In genomic region chr16:23920446-23920845, GRCh38 we compare ENCODE assay signal across 21 cellular contexts.
DNase-seq lines count a peak whose midpoint lies in the region; ATAC-seq, FAIRE-seq and TF ChIP-seq lines count a peak whose summit lies in the region.
"Had no signal": no experiment of that assay in that cellular context is flagged by ENCODE, and none has a peak within 500 bp of the region (broad histone marks: within the 10 kb centered on the region; RNA-seq: fewer than 3 reads in every experiment).

No MANE protein-coding gene starts in this region.

- H3K4me1 ChIP-seq in spleen (peaks cover 0 to 75% (median 27%) of the 10 kb centered on the region in 6 donors), kidney (ENCODE audit: control insufficient read depth in 1 of 2, insufficient read depth in 1 of 2, low read depth in 1 of 2, low read length in 2 of 2) (no peaks in the 10 kb centered on the region)
- H3K4me1 ChIP-seq: BE2C had no signal

- no peaks in the 10 kb centered on the region for H3K27me3 ChIP-seq in spleen (replicated peaks in 1 of 7)
- H3K27me3 ChIP-seq: BE2C had no signal

- peaks cover 0 to 12% (median 2%) of the 10 kb centered on the region in 8 donors for H3K9me3 ChIP-seq in spleen
- H3K9me3 ChIP-seq in kidney (ENCODE audit: control insufficient read depth in 1 of 2, low read length in 2 of 2): no peaks in the 10 kb centered on the region
- H3K9me3 ChIP-seq: BE2C had no signal

- intact Hi-C loops in activated CD8-positive, alpha-beta T cell treated with anti-CD3 and anti-CD28 coated beads for 36 hours (cut with micrococcal nuclease): no loop called here
- intact Hi-C loops in spleen (cut with DNase I; ENCODE audit: low total_unique reads) (loop anchor here (10.0 kb wide), 1 partner anchor 54 kb away; no protein-coding TSS in a partner anchor), kidney (cut with DNase I) (no loop called here)

- H3K27ac Mint-ChIP-seq in activated CD8-positive, alpha-beta T cell treated with anti-CD3 and anti-CD28 coated beads for 36 hours: peak overlapping the region; percentile 37
- no peak overlapping the region for H3K27ac Mint-ChIP-seq in activated CD8-positive, alpha-beta T cell treated with anti-CD3 and anti-CD28 coated beads, Interleukin-2, amount 10 ng/mL, durations not matched to agents 7 days and 5 days
- H3K27ac Mint-ChIP-seq in stimulated activated memory B cell treated with anti-CD40 and anti-IgM and Interleukin-4, amounts not matched to agents 10 μg/mL and 1 μg/mL and 100 μg/mL, for 72 hours: peak overlapping the region; percentile 83

- H3K36me3 ChIP-seq in spleen: peaks cover 0 to 25% (median 0%) of the 10 kb centered on the region in 6 donors
- no peaks in the 10 kb centered on the region for H3K36me3 ChIP-seq in kidney (ENCODE audit: control insufficient read depth in 1 of 2, insufficient read depth in 2 of 2, low read length in 2 of 2)
- H3K36me3 ChIP-seq: BE2C had no signal

- TF ChIP-seq CTCF in activated CD8-positive, alpha-beta T cell treated with anti-CD3 and anti-CD28 coated beads for 36 hours (IDR thresholded peaks at IDR 0.05): no peak
- TF ChIP-seq CTCF in spleen (IDR thresholded peaks at IDR 0.05 in 8 of 11, conservative IDR thresholded peaks at IDR 0.05 in 3 of 11): no peak
- no peak for TF ChIP-seq CTCF in kidney (IDR thresholded peaks at IDR 0.05; ENCODE audit: borderline replicate concordance, extremely low read depth, insufficient read depth)

- peaks cover 16% of the 10 kb centered on the region for H3K9me3 Mint-ChIP-seq in activated CD8-positive, alpha-beta T cell treated with anti-CD3 and anti-CD28 coated beads for 36 hours
- H3K9me3 Mint-ChIP-seq in activated CD8-positive, alpha-beta T cell treated with anti-CD3 and anti-CD28 coated beads, Interleukin-2, amount 10 ng/mL, durations not matched to agents 7 days and 5 days (ENCODE audit: insufficient read depth): peaks cover 7% of the 10 kb centered on the region
- peaks cover 8% of the 10 kb centered on the region for H3K9me3 Mint-ChIP-seq in stimulated activated memory B cell treated with anti-CD40 and anti-IgM and Interleukin-4, amounts not matched to agents 10 μg/mL and 1 μg/mL and 100 μg/mL, for 72 hours

- no peak for TF ChIP-seq POLR2A in spleen (IDR thresholded peaks at IDR 0.05)

- H3K36me3 Mint-ChIP-seq in activated CD8-positive, alpha-beta T cell treated with anti-CD3 and anti-CD28 coated beads for 36 hours (ENCODE audit: low read depth): peaks cover 60% of the 10 kb centered on the region
- peaks cover 38% of the 10 kb centered on the region for H3K36me3 Mint-ChIP-seq in activated CD8-positive, alpha-beta T cell treated with anti-CD3 and anti-CD28 coated beads, Interleukin-2, amount 10 ng/mL, durations not matched to agents 7 days and 5 days (ENCODE audit: low read depth)
- H3K36me3 Mint-ChIP-seq in stimulated activated memory B cell treated with anti-CD40 and anti-IgM and Interleukin-4, amounts not matched to agents 10 μg/mL and 1 μg/mL and 100 μg/mL, for 72 hours: peaks cover 68% of the 10 kb centered on the region

- ATAC-seq in activated CD8-positive, alpha-beta T cell treated with anti-CD3 and anti-CD28 coated beads for 36 hours: no peak
- ATAC-seq in activated CD8-positive, alpha-beta T cell treated with anti-CD3 and anti-CD28 coated beads, Interleukin-2, amount 10 ng/mL, durations not matched to agents 7 days and 5 days: no peak
- no peak for ATAC-seq in stimulated activated memory B cell treated with anti-CD40 and anti-IgM and Interleukin-4, amounts not matched to agents 10 μg/mL and 1 μg/mL and 100 μg/mL, for 72 hours

- 46 to 76% (median 66%) methylated on average over 2 of the region's 2 CpGs for WGBS in spleen, 5 donors

- no peaks in the 10 kb centered on the region for H3K27me3 Mint-ChIP-seq in activated CD8-positive, alpha-beta T cell treated with anti-CD3 and anti-CD28 coated beads for 36 hours
- no peaks in the 10 kb centered on the region for H3K27me3 Mint-ChIP-seq in activated CD8-positive, alpha-beta T cell treated with anti-CD3 and anti-CD28 coated beads, Interleukin-2, amount 10 ng/mL, durations not matched to agents 7 days and 5 days (ENCODE audit: low read depth)
- H3K27me3 Mint-ChIP-seq in stimulated activated memory B cell treated with anti-CD40 and anti-IgM and Interleukin-4, amounts not matched to agents 10 μg/mL and 1 μg/mL and 100 μg/mL, for 72 hours: no peaks in the 10 kb centered on the region
- H3K27me3 Mint-ChIP-seq: CD4-positive, alpha-beta memory T cell had no signal

- no peak overlapping the region for H3K4me3 ChIP-seq in spleen
- no peak overlapping the region for H3K4me3 ChIP-seq in kidney (ENCODE audit: low read length in 2 of 2)

- POLR2A ChIA-PET in activated CD8-positive, alpha-beta T cell treated with anti-CD3 and anti-CD28 coated beads for 36 hours (lab: Charles Lee): no interaction called here
- POLR2A ChIA-PET in activated CD8-positive, alpha-beta T cell treated with anti-CD3 and anti-CD28 coated beads, Interleukin-2, amount 10 ng/mL, durations not matched to agents 7 days and 5 days (lab: Charles Lee): no interaction called here

- no peak overlapping the region for H3K4me3 Mint-ChIP-seq in activated CD8-positive, alpha-beta T cell treated with anti-CD3 and anti-CD28 coated beads for 36 hours
- no peak overlapping the region for H3K4me3 Mint-ChIP-seq in activated CD8-positive, alpha-beta T cell treated with anti-CD3 and anti-CD28 coated beads, Interleukin-2, amount 10 ng/mL, durations not matched to agents 7 days and 5 days
- H3K4me3 Mint-ChIP-seq in stimulated activated memory B cell treated with anti-CD40 and anti-IgM and Interleukin-4, amounts not matched to agents 10 μg/mL and 1 μg/mL and 100 μg/mL, for 72 hours: no peak overlapping the region

- H3K9ac ChIP-seq in kidney (ENCODE audit: low read length in 2 of 2): no peak overlapping the region

- DNase-seq in activated CD8-positive, alpha-beta T cell treated with anti-CD3 and anti-CD28 coated beads for 36 hours: no peak
- DNase-seq in activated CD8-positive, alpha-beta T cell treated with anti-CD3 and anti-CD28 coated beads, Interleukin-2, amount 10 ng/mL, durations not matched to agents 7 days and 5 days: no peak
- DNase-seq in UCSD-AML1 (lab: John Stamatoyannopoulos, UW; ENCODE audit: unreplicated experiment) (peak; percentile 38), caudate nucleus (lab: John Stamatoyannopoulos, UW) (peak in 34 of 61 donors; percentile 9 to 87 (median 42)), spleen (no peak), kidney (no peak), GF-D8 (lab: John Stamatoyannopoulos, UW) (no peak)
- DNase-seq: 8988T; BE2C; CD4-positive, alpha-beta memory T cell; DMS79; HCEC 1CT; MV-4-11; NCI-H1417; NCI-H1930; NCI-H2171 treated with DMSO at 0.1 percent for 48 hours; NCI-H446 treated with DMSO at 0.1 percent for 48 hours; NCI-H748 treated with DMSO at 0.1 percent for 48 hours; OCI-M1 had no signal

- H3K27ac ChIP-seq in caudate nucleus (ENCODE audit: low read depth, low read length): no peak overlapping the region
- H3K27ac ChIP-seq in spleen: no peak overlapping the region
- no peak overlapping the region for H3K27ac ChIP-seq in kidney (ENCODE audit: low read depth in 2 of 2, low read length in 2 of 2)

- FAIRE-seq in kidney (lab: Jason Lieb, UNC): no peak
- FAIRE-seq: D721Med had no signal

- H3K4me1 Mint-ChIP-seq in activated CD8-positive, alpha-beta T cell treated with anti-CD3 and anti-CD28 coated beads for 36 hours (ENCODE audit: low read depth): peaks cover 72% of the 10 kb centered on the region
- H3K4me1 Mint-ChIP-seq in activated CD8-positive, alpha-beta T cell treated with anti-CD3 and anti-CD28 coated beads, Interleukin-2, amount 10 ng/mL, durations not matched to agents 7 days and 5 days (ENCODE audit: low read depth): peaks cover 12% of the 10 kb centered on the region
- H3K4me1 Mint-ChIP-seq in stimulated activated memory B cell treated with anti-CD40 and anti-IgM and Interleukin-4, amounts not matched to agents 10 μg/mL and 1 μg/mL and 100 μg/mL, for 72 hours: peaks cover 75% of the 10 kb centered on the region

- CTCF ChIA-PET in activated CD8-positive, alpha-beta T cell treated with anti-CD3 and anti-CD28 coated beads for 36 hours (lab: Charles Lee): no interaction called here
- CTCF ChIA-PET in activated CD8-positive, alpha-beta T cell treated with anti-CD3 and anti-CD28 coated beads, Interleukin-2, amount 10 ng/mL, durations not matched to agents 7 days and 5 days (lab: Charles Lee): no interaction called here

Comparison
In these comparisons a context has a peak if more than half of its experiments do, and no peak if none do; other contexts are left out.
1. DNase-seq: peak in UCSD-AML1 (single experiment) and caudate nucleus (34 of 61); none in activated CD8-positive, alpha-beta T cell treated with anti-CD3 and anti-CD28 coated beads for 36 hours (single experiment), activated CD8-positive, alpha-beta T cell treated with anti-CD3 and anti-CD28 coated beads, Interleukin-2, amount 10 ng/mL, durations not matched to agents 7 days and 5 days (single experiment), spleen (single experiment), kidney (single experiment) and GF-D8 (single experiment).